ENCODE assay signal across 13 cellular contexts in the genomic region with DNA sequence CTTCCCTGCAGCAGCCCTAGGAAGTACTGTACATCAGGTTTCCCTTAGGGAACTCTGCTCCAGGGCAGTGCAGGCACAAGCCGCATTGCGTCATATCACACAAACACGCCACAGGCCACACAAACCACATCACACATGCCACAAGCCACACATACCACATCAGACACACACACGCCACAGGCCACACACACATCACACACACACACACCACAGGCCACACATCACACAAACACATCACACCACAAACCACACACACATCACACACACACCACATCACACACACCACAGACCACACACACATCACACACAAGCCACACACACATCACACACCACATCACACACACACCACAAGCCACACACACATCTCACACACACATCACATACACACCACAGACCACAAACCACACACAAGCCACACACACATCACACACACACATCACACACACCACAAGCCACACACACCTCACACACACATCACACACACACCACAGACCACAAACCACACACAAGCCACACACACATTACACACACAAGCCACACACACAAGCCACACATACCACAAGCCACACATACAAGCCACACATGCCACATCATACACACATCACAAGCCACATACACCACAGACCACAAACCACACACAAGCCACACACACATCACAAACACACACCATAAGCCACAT. TPM values are rescaled to one million over a fixed set of nuclear protein-coding genes. Genes with fewer than 3 reads are reported as not detected.
DNase-seq lines count a peak whose midpoint lies in the region; ATAC-seq lines count a peak whose summit lies in the region.
"Had no signal": no experiment of that assay in that cellular context is flagged by ENCODE, and none has a peak within 500 bp of the region (broad histone marks: within the 10 kb centered on the region; RNA-seq: fewer than 3 reads in every experiment).

No MANE protein-coding gene starts in this region.

- no peak overlapping the region for H3K4me3 ChIP-seq in CD4-positive, CD25-positive, alpha-beta regulatory T cell (ENCODE audit: low read depth, low read length)
- H3K4me3 ChIP-seq: SJSA1, upper lobe of left lung had no signal

- CTCF ChIA-PET in activated CD8-positive, alpha-beta memory T cell treated with anti-CD3 and anti-CD28 coated beads, Interleukin-2, amount 10 ng/mL, durations not matched to agents 7 days and 5 days (lab: Charles Lee), result no interaction called here

- no peak overlapping the region for H3K27ac ChIP-seq in CD4-positive, CD25-positive, alpha-beta regulatory T cell (ENCODE audit: insufficient read depth, low read length, poor library complexity, severe bottlenecking)
- H3K27ac ChIP-seq: epithelial cell of prostate, SJSA1, upper lobe of left lung had no signal

- H3K27ac Mint-ChIP-seq in CD4-positive, CD25-positive, alpha-beta regulatory T cell, result no peak overlapping the region
- H3K27ac Mint-ChIP-seq in activated CD8-positive, alpha-beta memory T cell treated with anti-CD3 and anti-CD28 coated beads, Interleukin-2, amount 10 ng/mL, durations not matched to agents 7 days and 5 days, result no peak overlapping the region

- H3K9me3 Mint-ChIP-seq in CD4-positive, CD25-positive, alpha-beta regulatory T cell, result peaks cover 0 to 3% (median 0%) of the 10 kb centered on the region in 7 donors
- H3K9me3 Mint-ChIP-seq in activated CD8-positive, alpha-beta memory T cell treated with anti-CD3 and anti-CD28 coated beads, Interleukin-2, amount 10 ng/mL, durations not matched to agents 7 days and 5 days (ENCODE audit: low read depth), result no peaks in the 10 kb centered on the region
- H3K9me3 Mint-ChIP-seq: memory B cell had no signal

- H3K27me3 Mint-ChIP-seq in CD4-positive, CD25-positive, alpha-beta regulatory T cell, result no peaks in the 10 kb centered on the region
- peaks cover 7% of the 10 kb centered on the region for H3K27me3 Mint-ChIP-seq in activated CD8-positive, alpha-beta memory T cell treated with anti-CD3 and anti-CD28 coated beads, Interleukin-2, amount 10 ng/mL, durations not matched to agents 7 days and 5 days
- H3K27me3 Mint-ChIP-seq: memory B cell had no signal

- H3K4me1 Mint-ChIP-seq in CD4-positive, CD25-positive, alpha-beta regulatory T cell, result no peaks in the 10 kb centered on the region
- H3K4me1 Mint-ChIP-seq in activated CD8-positive, alpha-beta memory T cell treated with anti-CD3 and anti-CD28 coated beads, Interleukin-2, amount 10 ng/mL, durations not matched to agents 7 days and 5 days, result no peaks in the 10 kb centered on the region

- peaks cover 0 to 4% of the 10 kb centered on the region in 2 experiments for H3K9me3 ChIP-seq in CD4-positive, CD25-positive, alpha-beta regulatory T cell (ENCODE audit: control insufficient read depth in 2 of 2, low read length in 2 of 2)
- H3K9me3 ChIP-seq: SJSA1 had no signal

- no peaks in the 10 kb centered on the region for H3K27me3 ChIP-seq in CD4-positive, CD25-positive, alpha-beta regulatory T cell (ENCODE audit: control insufficient read depth, insufficient read depth, low read length)
- H3K27me3 ChIP-seq: SJSA1, upper lobe of left lung had no signal

- H3K36me3 Mint-ChIP-seq in CD4-positive, CD25-positive, alpha-beta regulatory T cell, result no peaks in the 10 kb centered on the region
- peaks cover 2% of the 10 kb centered on the region for H3K36me3 Mint-ChIP-seq in activated CD8-positive, alpha-beta memory T cell treated with anti-CD3 and anti-CD28 coated beads, Interleukin-2, amount 10 ng/mL, durations not matched to agents 7 days and 5 days

- H3K36me3 ChIP-seq in CD4-positive, CD25-positive, alpha-beta regulatory T cell (ENCODE audit: control insufficient read depth, insufficient read depth, low read length), result no peaks in the 10 kb centered on the region
- H3K36me3 ChIP-seq: SJSA1, upper lobe of left lung had no signal

- H3K4me1 ChIP-seq in CD4-positive, CD25-positive, alpha-beta regulatory T cell (ENCODE audit: control insufficient read depth, insufficient read depth, low read length, poor library complexity, severe bottlenecking), result no peaks in the 10 kb centered on the region
- H3K4me1 ChIP-seq: SJSA1 had no signal

- ATAC-seq in CD4-positive, CD25-positive, alpha-beta regulatory T cell (ENCODE audit: low read depth in 2 of 2), result peak; percentile 23 to 36
- peak; percentile 43 for ATAC-seq in activated CD8-positive, alpha-beta memory T cell treated with anti-CD3 and anti-CD28 coated beads, Interleukin-2, amount 10 ng/mL, durations not matched to agents 7 days and 5 days
- no peak for ATAC-seq in GM19452 (IDR thresholded peaks at IDR 0.05; ENCODE audit: unreplicated experiment)
- no peak for ATAC-seq in GM18867 (IDR thresholded peaks at IDR 0.05; ENCODE audit: unreplicated experiment)

- peak in 2 of 3 donors; percentile 20 to 33 for DNase-seq in CD4-positive, CD25-positive, alpha-beta regulatory T cell
- DNase-seq in HCEC 1CT, result peak; percentile 9
- no peak for DNase-seq in activated CD8-positive, alpha-beta memory T cell treated with anti-CD3 and anti-CD28 coated beads, Interleukin-2, amount 10 ng/mL, durations not matched to agents 7 days and 5 days
- peak; percentile 18 for DNase-seq in glomerular visceral epithelial cell (ENCODE audit: extremely low spot score)
- DNase-seq in COLO829 (ENCODE audit: low spot score), result no peak
- no peak for DNase-seq in NCI-H748 (lab: John Stamatoyannopoulos, UW; ENCODE audit: unreplicated experiment)
- DNase-seq: NCI-H1694, upper lobe of left lung had no signal

- H3K4me3 Mint-ChIP-seq in CD4-positive, CD25-positive, alpha-beta regulatory T cell, result no peak overlapping the region
- H3K4me3 Mint-ChIP-seq in activated CD8-positive, alpha-beta memory T cell treated with anti-CD3 and anti-CD28 coated beads, Interleukin-2, amount 10 ng/mL, durations not matched to agents 7 days and 5 days, result no peak overlapping the region
- H3K4me3 Mint-ChIP-seq: memory B cell had no signal

RNA-seq across cellular contexts. Expression of a gene that starts 53.5 kb away (rescaled TPM):
- total RNA-seq in CD4-positive, CD25-positive, alpha-beta regulatory T cell, result 27.5 TPM
- polyA plus RNA-seq in CD4-positive, CD25-positive, alpha-beta regulatory T cell, result 10 to 100 TPM; 41.3 to 57.9 (median 47.3) TPM
- 10 to 100 TPM; 39.5 to 44.5 TPM for total RNA-seq in activated CD8-positive, alpha-beta memory T cell treated with anti-CD3 and anti-CD28 coated beads, Interleukin-2, amount 10 ng/mL, durations not matched to agents 7 days and 5 days

RNA-seq across cellular contexts. Expression of a gene that starts 55.9 kb away (rescaled TPM):
- not detected for total RNA-seq in CD4-positive, CD25-positive, alpha-beta regulatory T cell
- polyA plus RNA-seq in CD4-positive, CD25-positive, alpha-beta regulatory T cell, result not detected
- not detected for total RNA-seq in activated CD8-positive, alpha-beta memory T cell treated with anti-CD3 and anti-CD28 coated beads, Interleukin-2, amount 10 ng/mL, durations not matched to agents 7 days and 5 days
- total RNA-seq: SJSA1, upper lobe of left lung had no signal

Comparison
In these comparisons a context has a peak if more than half of its experiments do, and no peak if none do; other contexts are left out.
1. ATAC-seq: peak in CD4-positive, CD25-positive, alpha-beta regulatory T cell (2 of 2) and activated CD8-positive, alpha-beta memory T cell treated with anti-CD3 and anti-CD28 coated beads, Interleukin-2, amount 10 ng/mL, durations not matched to agents 7 days and 5 days (single experiment); none in GM19452 (single experiment) and GM18867 (single experiment).
2. DNase-seq: peak in CD4-positive, CD25-positive, alpha-beta regulatory T cell (2 of 3), HCEC 1CT (single experiment) and glomerular visceral epithelial cell (single experiment); none in activated CD8-positive, alpha-beta memory T cell treated with anti-CD3 and anti-CD28 coated beads, Interleukin-2, amount 10 ng/mL, durations not matched to agents 7 days and 5 days (single experiment), COLO829 (single experiment) and NCI-H748 (single experiment).